In genomic region chr21:16169102-16169511, GRCh38 we compare ENCODE assay signal across 18 cellular contexts.
A peak's percentile ranks its signal among the peaks of the same experiment; 100 is the strongest.
DNase-seq lines count a peak whose midpoint lies in the region; ATAC-seq and TF ChIP-seq lines count a peak whose summit lies in the region.
"Had no signal": no experiment of that assay in that cellular context is flagged by ENCODE, and none has a peak within 500 bp of the region (broad histone marks: within the 10 kb centered on the region; RNA-seq: fewer than 3 reads in every experiment).

No MANE protein-coding gene starts in this region.

- H3K27ac ChIP-seq in prostate gland, result peak overlapping the region; percentile 39 to 42
- H3K27ac ChIP-seq: left ventricle myocardium inferior, Peyer's patch had no signal

- intact Hi-C loops in prostate gland (cut with DNase I), result no loop called here

- H3K4me1 ChIP-seq in prostate gland (replicated peaks), result no peaks in the 10 kb centered on the region
- H3K4me1 ChIP-seq: left ventricle myocardium inferior, Peyer's patch had no signal

- H3K9me3 ChIP-seq in prostate gland, result no peaks in the 10 kb centered on the region
- H3K9me3 ChIP-seq: left ventricle myocardium inferior, Peyer's patch had no signal

- H3K27ac Mint-ChIP-seq in osteocyte (ENCODE audit: unreplicated experiment), result no peak overlapping the region
- H3K27ac Mint-ChIP-seq: activated CD4-positive, alpha-beta T cell treated with anti-CD3 and anti-CD28 coated beads, Interleukin-2, amount 10 ng/mL, durations not matched to agents 7 days and 5 days; T-helper 1 cell treated with Interleukin-12 subunit alpha and Interleukin-12 subunit beta and Interleukin-4 antibody, amounts not matched to agents 30 μg/mL and 1 μg/mL, for 36 hours had no signal

- ATAC-seq in GM18505 (IDR thresholded peaks at IDR 0.05; ENCODE audit: unreplicated experiment) (no peak), GM21515 (IDR thresholded peaks at IDR 0.05; ENCODE audit: unreplicated experiment) (no peak)

- peak; percentile 57 for DNase-seq in AG09309 (ENCODE audit: low read depth)
- peak; percentile 67 for DNase-seq in NCI-H446 treated with DMSO at 0.1 percent for 48 hours (lab: John Stamatoyannopoulos, UW)
- DNase-seq in fibroblast of mammary gland (ENCODE audit: low read depth), result peak; percentile 77
- no peak for DNase-seq in prostate gland (ENCODE audit: low spot score)
- no peak for DNase-seq in KBM-7
- DNase-seq in osteocyte (ENCODE audit: extremely low spot score, unreplicated experiment), result no peak
- DNase-seq: activated CD4-positive, alpha-beta T cell treated with anti-CD3 and anti-CD28 coated beads, Interleukin-2, amount 10 ng/mL, durations not matched to agents 7 days and 5 days; C1 segment of cervical spinal cord; effector CD4-positive, alpha-beta T cell; H9; left ventricle myocardium inferior; NCI-H1105; NCI-H510A treated with DMSO at 0.1 percent for 48 hours; Peyer's patch had no signal

- H3K36me3 Mint-ChIP-seq in osteocyte (ENCODE audit: unreplicated experiment), result no peaks in the 10 kb centered on the region

- peaks cover 7% of the 10 kb centered on the region for H3K4me1 Mint-ChIP-seq in osteocyte (ENCODE audit: unreplicated experiment)
- H3K4me1 Mint-ChIP-seq: activated CD4-positive, alpha-beta T cell treated with anti-CD3 and anti-CD28 coated beads, Interleukin-2, amount 10 ng/mL, durations not matched to agents 7 days and 5 days; H9 had no signal

- 17% methylated on average over 4 of the region's 4 CpGs for WGBS in prostate gland

- no peak for TF ChIP-seq POLR2A in prostate gland (IDR thresholded peaks at IDR 0.05)
- no peak for TF ChIP-seq POLR2A in GM18505 (IDR thresholded peaks at IDR 0.05; ENCODE audit: borderline replicate concordance, extremely low read depth, insufficient read depth, insufficient read length)

- in situ Hi-C loops in KBM-7 (cut with MboI; ENCODE audit: low pct_unique_long_range_greater_than_20kb, low sequenced_read_pairs), result no loop called here

- no peaks in the 10 kb centered on the region for H3K27me3 Mint-ChIP-seq in osteocyte (ENCODE audit: unreplicated experiment)
- H3K27me3 Mint-ChIP-seq: activated CD4-positive, alpha-beta T cell treated with anti-CD3 and anti-CD28 coated beads, Interleukin-2, amount 10 ng/mL, durations not matched to agents 7 days and 5 days had no signal

- no peaks in the 10 kb centered on the region for H3K9me3 Mint-ChIP-seq in osteocyte (ENCODE audit: unreplicated experiment)
- H3K9me3 Mint-ChIP-seq: activated CD4-positive, alpha-beta T cell treated with anti-CD3 and anti-CD28 coated beads, Interleukin-2, amount 10 ng/mL, durations not matched to agents 7 days and 5 days; H9; T-helper 1 cell treated with Interleukin-12 subunit alpha and Interleukin-12 subunit beta and Interleukin-4 antibody, amounts not matched to agents 30 μg/mL and 1 μg/mL, for 36 hours had no signal

- TF ChIP-seq CTCF in AG09309 (IDR thresholded peaks at IDR 0.05; ENCODE audit: control insufficient read depth, insufficient read depth, low read depth, low read length, missing control alignments) (no peak), fibroblast of mammary gland (conservative IDR thresholded peaks at IDR 0.05; ENCODE audit: control insufficient read depth, insufficient read depth, low read depth, low read length) (no peak), prostate gland (IDR thresholded peaks at IDR 0.05) (no peak), osteocyte (IDR thresholded peaks at IDR 0.05) (no peak)

- no peaks in the 10 kb centered on the region for H3K27me3 ChIP-seq in prostate gland (replicated peaks; ENCODE audit: insufficient read depth)
- H3K27me3 ChIP-seq: Peyer's patch had no signal

- H3K36me3 ChIP-seq in prostate gland, result no peaks in the 10 kb centered on the region
- H3K36me3 ChIP-seq: left ventricle myocardium inferior, Peyer's patch had no signal

- no peak overlapping the region for H3K4me3 ChIP-seq in AG09309 (ENCODE audit: control insufficient read depth, low read depth, low read length)
- H3K4me3 ChIP-seq in fibroblast of mammary gland (ENCODE audit: control insufficient read depth, low read depth, low read length), result no peak overlapping the region
- H3K4me3 ChIP-seq in prostate gland, result no peak overlapping the region
- H3K4me3 ChIP-seq: left ventricle myocardium inferior, Peyer's patch had no signal

- no peak overlapping the region for H3K4me3 Mint-ChIP-seq in osteocyte (ENCODE audit: unreplicated experiment)
- H3K4me3 Mint-ChIP-seq: activated CD4-positive, alpha-beta T cell treated with anti-CD3 and anti-CD28 coated beads, Interleukin-2, amount 10 ng/mL, durations not matched to agents 7 days and 5 days; H9; neural crest cell; T-helper 1 cell treated with Interleukin-12 subunit alpha and Interleukin-12 subunit beta and Interleukin-4 antibody, amounts not matched to agents 30 μg/mL and 1 μg/mL, for 36 hours had no signal

Comparison
In these comparisons a context has a peak if more than half of its experiments do, and no peak if none do; other contexts are left out.
1. DNase-seq: peak in AG09309 (single experiment), NCI-H446 treated with DMSO at 0.1 percent for 48 hours (single experiment) and fibroblast of mammary gland (single experiment); none in prostate gland (single experiment), KBM-7 (single experiment) and osteocyte (single experiment).